In the genomic region with DNA sequence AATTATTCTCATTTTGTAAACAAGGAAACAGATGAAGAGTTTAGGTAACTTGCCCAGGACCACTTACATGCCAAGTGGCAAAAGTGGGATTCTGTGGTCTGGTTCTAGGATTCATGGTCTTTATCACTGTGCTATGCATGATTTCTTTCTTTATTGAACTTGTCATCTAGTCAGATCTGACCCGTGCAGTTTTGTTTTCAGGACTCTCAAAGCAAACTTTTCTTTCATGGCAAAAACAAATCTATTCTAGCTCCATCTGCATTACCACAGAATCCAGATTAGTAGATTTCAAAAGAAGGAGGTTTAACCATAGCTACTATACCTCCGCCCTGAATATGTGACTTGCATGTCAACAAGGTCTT, we compare ENCODE assay signal across 16 cellular contexts.
DNase-seq lines count a peak whose midpoint lies in the region; ATAC-seq, FAIRE-seq and TF ChIP-seq lines count a peak whose summit lies in the region.
"Had no signal": no experiment of that assay in that cellular context is flagged by ENCODE, and none has a peak within 500 bp of the region (broad histone marks: within the 10 kb centered on the region; RNA-seq: fewer than 3 reads in every experiment).

No MANE protein-coding gene starts in this region.

- POLR2A ChIA-PET in MCF 10A (lab: Yijun Ruan, JAX) = no interaction called here
- POLR2A ChIA-PET in WTC11 (lab: Charles Lee) = interaction anchor here (0.6 kb wide), 1 partner anchor 20 kb away, joined by 3 read pairs; no protein-coding TSS in a partner anchor

- H3K27me3 ChIP-seq in mammary epithelial cell (ENCODE audit: insufficient read depth, low read length) (no peaks in the 10 kb centered on the region), keratinocyte (ENCODE audit: control insufficient read depth, extremely low read depth, insufficient read depth, low read length) (no peaks in the 10 kb centered on the region)

- FAIRE-seq in keratinocyte (lab: Jason Lieb, UNC) = no peak
- FAIRE-seq: GM12878, GM18507 had no signal

- no peak overlapping the region for H2AFZ ChIP-seq in mammary epithelial cell (ENCODE audit: low read depth, low read length)
- no peak overlapping the region for H2AFZ ChIP-seq in keratinocyte (ENCODE audit: control insufficient read depth, low read length)

- H3K4me1 ChIP-seq in mammary epithelial cell (ENCODE audit: insufficient read depth, low read length) = peaks cover 30% of the 10 kb centered on the region
- H3K4me1 ChIP-seq in keratinocyte (ENCODE audit: control insufficient read depth, extremely low read depth, insufficient read depth, low read length) = peaks cover 46% of the 10 kb centered on the region

- H3K4me1 Mint-ChIP-seq in MCF 10A (ENCODE audit: insufficient read depth, unreplicated experiment) (peaks cover 30% of the 10 kb centered on the region), WTC11 (peaks cover 37% of the 10 kb centered on the region)
- H3K4me1 Mint-ChIP-seq in activated CD4-positive, alpha-beta T cell treated with anti-CD3 and anti-CD28 coated beads, Interleukin-2, amount 10 ng/mL, durations not matched to agents 24 days and 14 days = no peaks in the 10 kb centered on the region
- H3K4me1 Mint-ChIP-seq: CD14-positive monocyte had no signal

- H3K4me3 Mint-ChIP-seq in MCF 10A (ENCODE audit: unreplicated experiment) (no peak overlapping the region), WTC11 (no peak overlapping the region)
- no peak overlapping the region for H3K4me3 Mint-ChIP-seq in activated CD4-positive, alpha-beta T cell treated with anti-CD3 and anti-CD28 coated beads, Interleukin-2, amount 10 ng/mL, durations not matched to agents 24 days and 14 days
- H3K4me3 Mint-ChIP-seq: CD14-positive monocyte; CD8-positive, alpha-beta T cell; H9 had no signal

- H3K27ac Mint-ChIP-seq in MCF 10A (ENCODE audit: low read depth, unreplicated experiment) (peak overlapping the region; percentile 12), WTC11 (peak overlapping the region; percentile 43; the same call in 1 of the 2 replicates)
- no peak overlapping the region for H3K27ac Mint-ChIP-seq in activated CD4-positive, alpha-beta T cell treated with anti-CD3 and anti-CD28 coated beads, Interleukin-2, amount 10 ng/mL, durations not matched to agents 24 days and 14 days
- H3K27ac Mint-ChIP-seq: CD14-positive monocyte; CD8-positive, alpha-beta T cell had no signal

- no peaks in the 10 kb centered on the region for H3K9me1 ChIP-seq in keratinocyte (ENCODE audit: control insufficient read depth, extremely low read depth, insufficient read depth, low read length)

- H3K27me3 Mint-ChIP-seq in MCF 10A (ENCODE audit: insufficient read depth, unreplicated experiment) (no peaks in the 10 kb centered on the region), WTC11 (ENCODE audit: low read depth) (no peaks in the 10 kb centered on the region)
- no peaks in the 10 kb centered on the region for H3K27me3 Mint-ChIP-seq in activated CD4-positive, alpha-beta T cell treated with anti-CD3 and anti-CD28 coated beads, Interleukin-2, amount 10 ng/mL, durations not matched to agents 24 days and 14 days

- H3K79me2 ChIP-seq in mammary epithelial cell (ENCODE audit: insufficient read depth, low read length) = no peaks in the 10 kb centered on the region
- H3K79me2 ChIP-seq in keratinocyte (ENCODE audit: control insufficient read depth, insufficient read depth, low read length) = no peaks in the 10 kb centered on the region

- no peak for DNase-seq in MCF 10A (ENCODE audit: unreplicated experiment)
- DNase-seq in mammary epithelial cell = no peak
- DNase-seq in WTC11 (ENCODE audit: low spot score) = no peak
- no peak for DNase-seq in keratinocyte (ENCODE audit: low read depth, low spot score)
- DNase-seq in activated CD4-positive, alpha-beta T cell treated with anti-CD3 and anti-CD28 coated beads, Interleukin-2, amount 10 ng/mL, durations not matched to agents 24 days and 14 days = no peak
- no peak for DNase-seq in stimulated activated CD4-positive, alpha-beta T cell treated with anti-CD3 and anti-CD28 coated beads, Interleukin-4, amount 100 ng/mL, for 24 hours
- DNase-seq in activated gamma-delta T cell (lab: John Stamatoyannopoulos, UW) = no peak
- DNase-seq: CD8-positive, alpha-beta T cell; DMS 273 treated with DMSO at 0.1 percent for 48 hours; GOT3; H9 had no signal

- no peaks in the 10 kb centered on the region for H3K9me3 Mint-ChIP-seq in MCF 10A (ENCODE audit: unreplicated experiment)
- H3K9me3 Mint-ChIP-seq in WTC11 = no peaks in the 10 kb centered on the region
- H3K9me3 Mint-ChIP-seq in activated CD4-positive, alpha-beta T cell treated with anti-CD3 and anti-CD28 coated beads, Interleukin-2, amount 10 ng/mL, durations not matched to agents 24 days and 14 days = no peaks in the 10 kb centered on the region
- H3K9me3 Mint-ChIP-seq: CD8-positive, alpha-beta T cell; H9 had no signal

- TF ChIP-seq CTCF in MCF 10A (IDR thresholded peaks at IDR 0.05; ENCODE audit: unreplicated experiment) (no peak), mammary epithelial cell (conservative IDR thresholded peaks at IDR 0.05 in 1 of 2, IDR thresholded peaks at IDR 0.05 in 1 of 2; ENCODE audit: extremely low read depth in 1 of 2, insufficient read depth in 1 of 2, low read depth in 1 of 2, low read length in 2 of 2) (no peak), WTC11 (IDR thresholded peaks at IDR 0.05) (no peak), keratinocyte (optimal IDR thresholded peaks at IDR 0.05 in 1 of 3, IDR thresholded peaks at IDR 0.05 in 1 of 3, conservative IDR thresholded peaks at IDR 0.05 in 1 of 3; ENCODE audit: extremely low read depth in 1 of 3, insufficient read depth in 2 of 3, low read length in 3 of 3) (no peak)

- H3K36me3 ChIP-seq in mammary epithelial cell (ENCODE audit: insufficient read depth, low read length) (no peaks in the 10 kb centered on the region), keratinocyte (ENCODE audit: control insufficient read depth in 2 of 2, extremely low read depth in 1 of 2, insufficient read depth in 2 of 2, low read length in 2 of 2) (no peaks in the 10 kb centered on the region)

- 91% methylated on average over 2 of the region's 2 CpGs for WGBS in mammary epithelial cell (ENCODE audit: low coverage, missing lambda C conversion rate)

- intact Hi-C loops in MCF 10A (cut with micrococcal nuclease) (no loop called here), mammary epithelial cell (cut with micrococcal nuclease) (loop anchor here (1.0 to 10.0 kb wide), 5 partner anchors 71 to 404 kb away; partner anchors contain the start of gene PTPRG)
- intact Hi-C loops in activated CD4-positive, alpha-beta T cell treated with anti-CD3 and anti-CD28 coated beads, Interleukin-2, amount 10 ng/mL, durations not matched to agents 24 days and 14 days (cut with micrococcal nuclease) = no loop called here

- H3K27ac ChIP-seq in mammary epithelial cell (ENCODE audit: insufficient read depth, low read depth, low read length) (no peak overlapping the region), keratinocyte (ENCODE audit: control insufficient read depth, insufficient read depth, low read length) (peak overlapping the region; percentile 73)
- H3K27ac ChIP-seq: 22Rv1 had no signal

- no TSS peak for BruUV-seq in MCF 10A (replicated peaks; lab: Mats Ljungman, UMichigan)
- BruUV-seq in mammary epithelial cell (replicated peaks; lab: Mats Ljungman, UMichigan) = no TSS peak

- CTCF ChIA-PET in MCF 10A (lab: Yijun Ruan, JAX) = no interaction called here
- CTCF ChIA-PET in mammary epithelial cell (lab: Charles Lee; ENCODE audit: low non-redundant PET) = interaction anchor here (0.6 kb wide), 1 partner anchor 305 kb away, joined by 3 read pairs; no protein-coding TSS in a partner anchor
- CTCF ChIA-PET in WTC11 (lab: Charles Lee) = no interaction called here

- ATAC-seq in WTC11 (no peak), SK-N-SH treated with all-trans-retinoic acid at 6 μM for 48 hours (no peak)
- ATAC-seq: CD8-positive, alpha-beta T cell; GM12878 had no signal

- no peak overlapping the region for H3K4me3 ChIP-seq in mammary epithelial cell (replicated peaks in 1 of 3; ENCODE audit: insufficient read depth in 1 of 3, low read depth in 2 of 3, low read length in 3 of 3)
- peak overlapping the region in 2 of 3 experiments; percentile 58 to 62 for H3K4me3 ChIP-seq in keratinocyte (ENCODE audit: control insufficient read depth in 2 of 3, extremely low read depth in 1 of 3, insufficient read depth in 2 of 3, low read depth in 1 of 3, low read length in 3 of 3)
- H3K4me3 ChIP-seq: GM12878 had no signal

- H3K4me2 ChIP-seq in mammary epithelial cell (ENCODE audit: insufficient read depth, low read depth, low read length) (no peak overlapping the region), keratinocyte (ENCODE audit: control insufficient read depth, extremely low read depth, insufficient read depth, low read depth, low read length) (peak overlapping the region; percentile 96)

- peaks cover 6% of the 10 kb centered on the region for H3K36me3 Mint-ChIP-seq in MCF 10A (ENCODE audit: insufficient read depth, unreplicated experiment)
- no peaks in the 10 kb centered on the region for H3K36me3 Mint-ChIP-seq in WTC11
- H3K36me3 Mint-ChIP-seq in activated CD4-positive, alpha-beta T cell treated with anti-CD3 and anti-CD28 coated beads, Interleukin-2, amount 10 ng/mL, durations not matched to agents 24 days and 14 days (ENCODE audit: low read depth) = no peaks in the 10 kb centered on the region
- H3K36me3 Mint-ChIP-seq: CD14-positive monocyte; CD8-positive, alpha-beta T cell had no signal

- in situ Hi-C loops in mammary epithelial cell (cut with MboI; ENCODE audit: low sequenced_read_pairs in 2 of 2) = no loop called here

- dilution Hi-C loops in mammary epithelial cell (cut with HindIII; ENCODE audit: low sequenced_read_pairs) (no loop called here), keratinocyte (cut with MboI; ENCODE audit: extremely low pct_ligation_motif_present, low sequenced_read_pairs) (no loop called here)

- H3K9ac ChIP-seq in mammary epithelial cell (ENCODE audit: insufficient read depth, low read length) = no peak overlapping the region
- H3K9ac ChIP-seq in keratinocyte (ENCODE audit: control insufficient read depth, extremely low read depth, insufficient read depth, low read length) = peak overlapping the region; percentile 39

- H3K9me3 ChIP-seq in mammary epithelial cell (replicated peaks; ENCODE audit: insufficient read depth, low read length) = no peaks in the 10 kb centered on the region
- no peaks in the 10 kb centered on the region for H3K9me3 ChIP-seq in keratinocyte (ENCODE audit: control insufficient read depth, low read depth, low read length)

- H4K20me1 ChIP-seq in mammary epithelial cell (ENCODE audit: insufficient read depth, low read length) (no peaks in the 10 kb centered on the region), keratinocyte (ENCODE audit: control insufficient read depth, extremely low read depth, insufficient read depth, low read length) (no peaks in the 10 kb centered on the region)

TF ChIP-seq in SK-N-SH treated with all-trans-retinoic acid at 6 μM for 48 hours, 23 proteins besides CTCF, POLR2A, EP300 and RAD21:
- TF ChIP-seq ZC3H10 (CRISPR knock-in tag; IDR thresholded peaks at IDR 0.05) = no peak
- no peak for TF ChIP-seq OSR1 (CRISPR knock-in tag; IDR thresholded peaks at IDR 0.05)

Comparison
In these comparisons a context has a peak if more than half of its experiments do, and no peak if none do; other contexts are left out.
1. H3K4me3 ChIP-seq: peak in keratinocyte (2 of 3); none in mammary epithelial cell (0 of 3).